Comparison of ENCODE assay signal across 23 cellular contexts in the genomic region with DNA sequence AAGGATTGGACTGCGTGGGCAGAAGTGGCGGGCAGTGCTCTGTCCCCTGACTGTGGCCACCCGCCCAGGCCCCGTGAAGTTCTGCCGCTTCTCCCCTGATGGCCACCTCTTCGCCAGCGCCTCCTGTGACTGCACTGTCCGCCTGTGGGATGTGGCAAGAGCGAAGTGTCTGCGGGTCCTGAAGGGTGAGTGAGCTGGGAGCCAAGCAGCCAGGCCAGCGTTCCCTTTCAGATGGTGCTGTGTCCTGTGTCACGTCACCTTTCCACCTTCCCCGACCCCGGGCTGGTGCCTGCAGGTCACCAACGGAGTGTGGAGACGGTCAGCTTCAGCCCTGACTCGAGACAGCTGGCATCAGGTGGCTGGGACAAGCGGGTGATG. TPM values are rescaled to one million over a fixed set of nuclear protein-coding genes. Genes with fewer than 3 reads are reported as not detected.
DNase-seq lines count a peak whose midpoint lies in the region; ATAC-seq and TF ChIP-seq lines count a peak whose summit lies in the region.
"Had no signal": no experiment of that assay in that cellular context is flagged by ENCODE, and none has a peak within 500 bp of the region (broad histone marks: within the 10 kb centered on the region; RNA-seq: fewer than 3 reads in every experiment).

No MANE protein-coding gene starts in this region.

- H3K23ac ChIP-seq in H9 (ENCODE audit: insufficient read length, low read depth, low read length) (no peak overlapping the region), neuronal stem cell (ENCODE audit: low read depth, low read length, poor library complexity) (peak overlapping the region; percentile 47)

- H3K79me2 ChIP-seq in H9 (ENCODE audit: insufficient read depth, low read length) = peaks cover 10% of the 10 kb centered on the region; the same call in 1 of the 2 replicates

- H3K27ac Mint-ChIP-seq in activated T-cell treated with anti-CD3 and anti-CD28 coated beads, Interleukin-2, amount 50 U/mL, for 24 hours = peak overlapping the region; percentile 51
- peak overlapping the region in 2 of 3 experiments; percentile 48 to 84; a peak in 3 of 7 replicates for H3K27ac Mint-ChIP-seq in H9
- peak overlapping the region; percentile 67 for H3K27ac Mint-ChIP-seq in activated T-helper 17 cell treated with anti-CD3 and anti-CD28 coated beads, Interleukin-2, amount 50 U/mL, for 72 hours
- H3K27ac Mint-ChIP-seq in immature natural killer cell = peak overlapping the region in 2 of 6 donors; percentile 69 to 90

- peaks cover 10% of the 10 kb centered on the region for H3K27me3 Mint-ChIP-seq in activated T-cell treated with anti-CD3 and anti-CD28 coated beads, Interleukin-2, amount 50 U/mL, for 24 hours
- H3K27me3 Mint-ChIP-seq in H9 (ENCODE audit: low read depth) (no peaks in the 10 kb centered on the region; the same call in 1 of the 2 replicates), immature natural killer cell (ENCODE audit: low read depth in 3 of 3) (peaks cover 4 to 8% (median 6%) of the 10 kb centered on the region in 3 donors)
- H3K27me3 Mint-ChIP-seq in activated T-helper 17 cell treated with anti-CD3 and anti-CD28 coated beads, Interleukin-2, amount 50 U/mL, for 72 hours = no peaks in the 10 kb centered on the region
- H3K27me3 Mint-ChIP-seq: memory B cell had no signal

- no peak for ATAC-seq in activated T-helper 17 cell treated with anti-CD3 and anti-CD28 coated beads, Interleukin-2, amount 50 U/mL, for 72 hours (replicated peaks)
- ATAC-seq in GM21423 (IDR thresholded peaks at IDR 0.05; ENCODE audit: unreplicated experiment) = no peak
- ATAC-seq: left lung had no signal

- H2BK5ac ChIP-seq in H9 (ENCODE audit: insufficient read length, low read length) (no peak overlapping the region), neuronal stem cell (ENCODE audit: low read length) (peak overlapping the region; percentile 45)

- no peak overlapping the region for H3K9ac ChIP-seq in H9 (ENCODE audit: extremely low read depth, insufficient read length, low read length)
- H3K9ac ChIP-seq in neuronal stem cell (ENCODE audit: low read depth, low read length, poor library complexity) = peak overlapping the region; percentile 72
- H3K9ac ChIP-seq: parathyroid adenoma had no signal

- no peak overlapping the region for H4K5ac ChIP-seq in H9 (ENCODE audit: insufficient read length, low read depth, low read length)

- H3K27ac ChIP-seq in H9 (ENCODE audit: insufficient read length, low read depth, low read length) (no peak overlapping the region), neuronal stem cell (replicated peaks; ENCODE audit: low read length) (no peak overlapping the region)
- H3K27ac ChIP-seq: left lung, parathyroid adenoma, stomach, vagina had no signal

- no peak overlapping the region for H3K14ac ChIP-seq in H9 (ENCODE audit: insufficient read depth, low read length)
- no peak overlapping the region for H3K14ac ChIP-seq in neuronal stem cell (ENCODE audit: low read length)

- H2BK15ac ChIP-seq in H9 (ENCODE audit: low read depth, low read length) = no peak overlapping the region
- no peak overlapping the region for H2BK15ac ChIP-seq in neuronal stem cell (ENCODE audit: low read length)

- H3K4ac ChIP-seq in H9 (ENCODE audit: low read depth, low read length) (no peak overlapping the region), neuronal stem cell (ENCODE audit: low read length) (no peak overlapping the region)

- H3T11ph ChIP-seq in H9 (ENCODE audit: low read length) = no peak overlapping the region

- H4K20me1 ChIP-seq in H9 (ENCODE audit: control insufficient read depth, insufficient read depth, insufficient read length) = no peaks in the 10 kb centered on the region

- peaks cover 42% of the 10 kb centered on the region for H3K36me3 Mint-ChIP-seq in activated T-cell treated with anti-CD3 and anti-CD28 coated beads, Interleukin-2, amount 50 U/mL, for 24 hours (ENCODE audit: low read depth)
- H3K36me3 Mint-ChIP-seq in H9 (ENCODE audit: insufficient read depth in 1 of 3, low read depth in 3 of 3) (peaks cover 34 to 40% (median 35%) of the 10 kb centered on the region in 3 experiments), immature natural killer cell (peaks cover 5 to 16% (median 12%) of the 10 kb centered on the region in 3 donors)
- peaks cover 40% of the 10 kb centered on the region for H3K36me3 Mint-ChIP-seq in activated T-helper 17 cell treated with anti-CD3 and anti-CD28 coated beads, Interleukin-2, amount 50 U/mL, for 72 hours (ENCODE audit: low read depth)

- no peak overlapping the region for H2BK20ac ChIP-seq in H9 (ENCODE audit: low read depth, low read length, poor library complexity, severe bottlenecking)

- H2AFZ ChIP-seq in H9 (ENCODE audit: low read length) (no peak overlapping the region), neuronal stem cell (ENCODE audit: low read length) (no peak overlapping the region)
- H2AFZ ChIP-seq: parathyroid adenoma had no signal

- no peak for DNase-seq in activated T-cell treated with anti-CD3 and anti-CD28 coated beads, Interleukin-2, amount 50 U/mL, for 24 hours
- DNase-seq in activated T-cell treated with anti-CD3 and anti-CD28 coated beads for 4 hours (no peak), H9 (no peak), neuronal stem cell (ENCODE audit: low spot score) (no peak), iPS-NIHi7 (ENCODE audit: extremely low spot score) (no peak), immature natural killer cell (no peak)
- DNase-seq: activated CD4-positive, CD25-positive, alpha-beta regulatory T cell treated with anti-CD3 and anti-CD28 coated beads, Interleukin-2, amount 50 U/mL, for 72 hours; CD4-positive, alpha-beta T cell; left lung; NCI-H1105 treated with DMSO at 0.1 percent for 48 hours; NCI-H1930; stomach had no signal

- H2BK12ac ChIP-seq in H9 (ENCODE audit: insufficient read length, low read depth, low read length) (no peak overlapping the region), neuronal stem cell (ENCODE audit: low read length) (no peak overlapping the region)

- no peaks in the 10 kb centered on the region for H3K9me3 Mint-ChIP-seq in activated T-cell treated with anti-CD3 and anti-CD28 coated beads, Interleukin-2, amount 50 U/mL, for 24 hours
- H3K9me3 Mint-ChIP-seq in H9 (no peaks in the 10 kb centered on the region), immature natural killer cell (no peaks in the 10 kb centered on the region)
- no peaks in the 10 kb centered on the region for H3K9me3 Mint-ChIP-seq in activated T-helper 17 cell treated with anti-CD3 and anti-CD28 coated beads, Interleukin-2, amount 50 U/mL, for 72 hours
- H3K9me3 Mint-ChIP-seq: CD4-positive, alpha-beta T cell; memory B cell; T-helper 1 cell treated with Interleukin-12 subunit alpha and Interleukin-12 subunit beta and Interleukin-4 antibody, amounts not matched to agents 30 μg/mL and 1 μg/mL, for 36 hours had no signal

- WGBS in H9 (ENCODE audit: extremely low coverage, insufficient read length, low lambda C conversion rate) = no CpG with 5 or more reads among the region's 18 CpGs
- WGBS in neuronal stem cell (ENCODE audit: extremely low coverage in 2 of 2, insufficient read length in 2 of 2, insufficient replicate concordance in 1 of 2), 2 donors = no CpG with 5 or more reads among the region's 18 CpGs

- H3K79me1 ChIP-seq in H9 (ENCODE audit: insufficient read depth, low read depth, low read length, poor library complexity, severe bottlenecking) = peaks cover 4% of the 10 kb centered on the region
- H3K79me1 ChIP-seq in neuronal stem cell (ENCODE audit: low read depth, low read length) = peaks cover 3% of the 10 kb centered on the region

- H3K36me3 ChIP-seq in neuronal stem cell (replicated peaks in 1 of 2; ENCODE audit: control insufficient read depth in 2 of 2, insufficient read depth in 2 of 2, low read length in 2 of 2) = peaks cover 39 to 44% of the 10 kb centered on the region in 2 donors

- peaks cover 5% of the 10 kb centered on the region for H3K23me2 ChIP-seq in H9 (ENCODE audit: insufficient read length, low read depth, low read length, poor library complexity, severe bottlenecking)

- H3K9me3 ChIP-seq in H9 (ENCODE audit: control insufficient read depth, low read depth, low read length) = no peaks in the 10 kb centered on the region
- H3K9me3 ChIP-seq in neuronal stem cell (replicated peaks in 1 of 2; ENCODE audit: control insufficient read depth in 2 of 2, insufficient read depth in 1 of 2, low read depth in 1 of 2, low read length in 2 of 2) = no peaks in the 10 kb centered on the region
- H3K9me3 ChIP-seq: left lung, stomach, vagina had no signal

- H2BK120ac ChIP-seq in H9 (ENCODE audit: low read depth, low read length, poor library complexity, severe bottlenecking) (no peak overlapping the region), neuronal stem cell (ENCODE audit: low read depth, low read length) (no peak overlapping the region)

- H3K18ac ChIP-seq in H9 (ENCODE audit: insufficient read length, low read depth, low read length) = no peak overlapping the region
- no peak overlapping the region for H3K18ac ChIP-seq in neuronal stem cell (ENCODE audit: low read length)

- H3K4me1 ChIP-seq in H9 (ENCODE audit: insufficient read depth, low read length) (peaks cover 7% of the 10 kb centered on the region; the same call in 1 of the 2 replicates), neuronal stem cell (ENCODE audit: control insufficient read depth in 2 of 2, insufficient read depth in 1 of 2, low read depth in 1 of 2, low read length in 2 of 2) (peaks cover 8 to 13% of the 10 kb centered on the region in 2 donors)

- no peak overlapping the region for H3K56ac ChIP-seq in H9 (ENCODE audit: insufficient read length, low read depth, low read length)

- H3K4me3 Mint-ChIP-seq in activated T-cell treated with anti-CD3 and anti-CD28 coated beads, Interleukin-2, amount 50 U/mL, for 24 hours = no peak overlapping the region
- H3K4me3 Mint-ChIP-seq in H9 = no peak overlapping the region
- no peak overlapping the region for H3K4me3 Mint-ChIP-seq in activated T-helper 17 cell treated with anti-CD3 and anti-CD28 coated beads, Interleukin-2, amount 50 U/mL, for 72 hours
- no peak overlapping the region for H3K4me3 Mint-ChIP-seq in immature natural killer cell
- H3K4me3 Mint-ChIP-seq: CD4-positive, alpha-beta T cell; memory B cell had no signal

- H3K4me2 ChIP-seq in H9 (ENCODE audit: insufficient read depth, insufficient read length, low read length) = no peak overlapping the region
- H3K4me2 ChIP-seq in neuronal stem cell (ENCODE audit: insufficient read depth, low read length, poor library complexity, severe bottlenecking) = no peak overlapping the region
- H3K4me2 ChIP-seq: smooth muscle cell had no signal

- H3K4me3 ChIP-seq in neuronal stem cell (ENCODE audit: low read length in 2 of 2) = no peak overlapping the region
- H3K4me3 ChIP-seq: left lung, SK-N-MC, smooth muscle cell, stomach, vagina had no signal

- no peak overlapping the region for H4K91ac ChIP-seq in H9 (ENCODE audit: insufficient read length, low read depth, low read length)
- no peak overlapping the region for H4K91ac ChIP-seq in neuronal stem cell (ENCODE audit: low read depth, low read length, poor library complexity)

- H3K4me1 Mint-ChIP-seq in activated T-cell treated with anti-CD3 and anti-CD28 coated beads, Interleukin-2, amount 50 U/mL, for 24 hours (ENCODE audit: low read depth) = peaks cover 53% of the 10 kb centered on the region
- peaks cover 17 to 27% of the 10 kb centered on the region in 2 experiments for H3K4me1 Mint-ChIP-seq in H9
- H3K4me1 Mint-ChIP-seq in activated T-helper 17 cell treated with anti-CD3 and anti-CD28 coated beads, Interleukin-2, amount 50 U/mL, for 72 hours = peaks cover 23% of the 10 kb centered on the region
- peaks cover 35 to 36% of the 10 kb centered on the region in 2 donors for H3K4me1 Mint-ChIP-seq in immature natural killer cell

- no peak overlapping the region for H2AK5ac ChIP-seq in H9 (ENCODE audit: insufficient read length, low read length)
- peak overlapping the region; percentile 32 for H2AK5ac ChIP-seq in neuronal stem cell (ENCODE audit: low read depth, low read length)

- no peaks in the 10 kb centered on the region for H3K27me3 ChIP-seq in H9 (ENCODE audit: insufficient read depth, low read length)
- H3K27me3 ChIP-seq in neuronal stem cell (ENCODE audit: control insufficient read depth in 3 of 3, insufficient read depth in 3 of 3, low read depth in 1 of 3, low read length in 3 of 3) = peaks cover 0 to 3% (median 0%) of the 10 kb centered on the region in 3 experiments
- H3K27me3 ChIP-seq: left lung, stomach, vagina had no signal

- no peak for TF ChIP-seq CTCF in H9 (conservative IDR thresholded peaks at IDR 0.05)

- H4K8ac ChIP-seq in H9 (replicated peaks; ENCODE audit: insufficient read length, low read depth, low read length) (no peak overlapping the region), neuronal stem cell (ENCODE audit: low read depth, low read length) (peak overlapping the region; percentile 90)

RNA-seq across cellular contexts. Expression of gene WDR38, which starts 2.3 kb away (rescaled TPM):
- not detected in 2 replicates for total RNA-seq in H9 (2021)
- total RNA-seq in activated T-helper 17 cell treated with anti-CD3 and anti-CD28 coated beads, Interleukin-2, amount 50 U/mL, for 72 hours = not detected
- polyA plus RNA-seq in neuronal stem cell (2013, experiment 1 of 2) = not detected
- not detected for polyA plus RNA-seq in neuronal stem cell (2013, experiment 2 of 2)
- not detected for polyA plus RNA-seq in immature natural killer cell
- total RNA-seq: A172; CD4-positive, alpha-beta T cell; M059J; smooth muscle cell; stomach; vagina had no signal
- polyA plus RNA-seq: neural cell, smooth muscle cell, stomach had no signal

RNA-seq across cellular contexts. Expression of gene RPL35, which starts 6.2 kb away (rescaled TPM):
- total RNA-seq in H9 (2021) = 1,840 and 1,901 TPM in 2 replicates
- total RNA-seq in activated T-helper 17 cell treated with anti-CD3 and anti-CD28 coated beads, Interleukin-2, amount 50 U/mL, for 72 hours = 1,000 to 10,000 TPM; 1,919 to 1,995 TPM
- polyA plus RNA-seq in neuronal stem cell (2013, experiment 1 of 2) = 6,578 TPM
- polyA plus RNA-seq in neuronal stem cell (2013, experiment 2 of 2) = 6,505 TPM
- 1,000 to 10,000 TPM in 2 of 3 donors, 100 to 1,000 TPM in 1; 774 to 2,756 (median 1,213) TPM for polyA plus RNA-seq in immature natural killer cell

RNA-seq across cellular contexts. Expression of gene ARPC5L, which starts 6.4 kb away (rescaled TPM):
- 67.7 and 68.9 TPM in 2 replicates for total RNA-seq in H9 (2021)
- total RNA-seq in activated T-helper 17 cell treated with anti-CD3 and anti-CD28 coated beads, Interleukin-2, amount 50 U/mL, for 72 hours = 10 to 100 TPM; 59.7 to 89.7 TPM
- polyA plus RNA-seq in neuronal stem cell (2013, experiment 1 of 2) = 31.9 TPM
- 31.7 TPM for polyA plus RNA-seq in neuronal stem cell (2013, experiment 2 of 2)
- polyA plus RNA-seq in immature natural killer cell = 100 to 1,000 TPM; 169 to 202 (median 172) TPM
